ENCODE assay signal across 8 cellular contexts in genomic region chr2:179107737-179108136, GRCh38. TPM values are rescaled to one million over a fixed set of nuclear protein-coding genes. Genes with fewer than 3 reads are reported as not detected.
DNase-seq lines count a peak whose midpoint lies in the region; ATAC-seq, FAIRE-seq and TF ChIP-seq lines count a peak whose summit lies in the region.

No MANE protein-coding gene starts in this region.

- FAIRE-seq in astrocyte (lab: Jason Lieb, UNC): no peak

- H3K4me1 Mint-ChIP-seq in astrocyte (ENCODE audit: low read depth, unreplicated experiment): peaks cover 25% of the 10 kb centered on the region

- peak overlapping the region; percentile 18 for H3K4me2 ChIP-seq in astrocyte (ENCODE audit: low read length)

- H3K27me3 ChIP-seq in astrocyte (ENCODE audit: insufficient read depth, low read length): no peaks in the 10 kb centered on the region

- peaks cover 3% of the 10 kb centered on the region for H3K36me3 Mint-ChIP-seq in astrocyte (ENCODE audit: low read depth, unreplicated experiment)

- H3K4me3 Mint-ChIP-seq in astrocyte (ENCODE audit: unreplicated experiment): no peak overlapping the region

- no peaks in the 10 kb centered on the region for H4K20me1 ChIP-seq in astrocyte (ENCODE audit: insufficient read depth, low read length)

- DNase-seq in activated CD4-positive, CD25-positive, alpha-beta regulatory T cell (lab: John Stamatoyannopoulos, UW): no peak
- DNase-seq in astrocyte (ENCODE audit: low read depth): peak; percentile 3
- peak; percentile 73 for DNase-seq in skeletal muscle cell (ENCODE audit: low read depth)
- DNase-seq in NCI-H446 (lab: John Stamatoyannopoulos, UW): no peak

- H3K36me3 ChIP-seq in astrocyte (ENCODE audit: insufficient read depth, low read length): peaks cover 9% of the 10 kb centered on the region

- H3K9ac ChIP-seq in astrocyte (ENCODE audit: low read length): no peak overlapping the region

- no peak overlapping the region for H3K4me3 ChIP-seq in astrocyte (ENCODE audit: insufficient read depth, low read depth, low read length)
- no peak overlapping the region for H3K4me3 ChIP-seq in skeletal muscle cell (ENCODE audit: low read depth, low read length)

- peaks cover 22% of the 10 kb centered on the region for H3K4me1 ChIP-seq in astrocyte (ENCODE audit: insufficient read depth, low read length)

- H3K27me3 Mint-ChIP-seq in astrocyte (ENCODE audit: low read depth, unreplicated experiment): no peaks in the 10 kb centered on the region

- ATAC-seq in activated CD4-positive, CD25-positive, alpha-beta regulatory T cell treated with anti-CD3 and anti-CD28 coated beads, Interleukin-2, amount 50 U/mL, for 24 hours: peak; percentile 58 to 61
- ATAC-seq in HG03354 (IDR thresholded peaks at IDR 0.05; ENCODE audit: poor library complexity, severe bottlenecking, unreplicated experiment): peak; percentile 38
- ATAC-seq in HG02571 (IDR thresholded peaks at IDR 0.05; ENCODE audit: unreplicated experiment): no peak
- ATAC-seq in GM19455 (IDR thresholded peaks at IDR 0.05; ENCODE audit: unreplicated experiment): no peak

- H2AFZ ChIP-seq in astrocyte (ENCODE audit: low read depth, low read length): no peak overlapping the region

- H3K9me3 ChIP-seq in astrocyte (ENCODE audit: insufficient read depth, low read depth, low read length): no peaks in the 10 kb centered on the region

- no peaks in the 10 kb centered on the region for H3K9me3 Mint-ChIP-seq in astrocyte (ENCODE audit: unreplicated experiment)

- no peaks in the 10 kb centered on the region for H3K79me2 ChIP-seq in astrocyte (ENCODE audit: insufficient read depth, low read length)

- TF ChIP-seq CTCF in astrocyte (IDR thresholded peaks at IDR 0.05; ENCODE audit: insufficient read depth, low read depth, low read length): no peak

- H3K27ac ChIP-seq in astrocyte (ENCODE audit: low read depth, low read length): no peak overlapping the region

- peak overlapping the region; percentile 8 for H3K27ac Mint-ChIP-seq in astrocyte (ENCODE audit: unreplicated experiment)

RNA-seq across cellular contexts. Expression of gene CCDC141, which starts 57.8 kb away (rescaled TPM):
- 0.18 TPM in 1 of 2 replicates, not detected in the other for total RNA-seq in astrocyte

Comparison
In these comparisons a context has a peak if more than half of its experiments do, and no peak if none do; other contexts are left out.
1. ATAC-seq: peak in activated CD4-positive, CD25-positive, alpha-beta regulatory T cell treated with anti-CD3 and anti-CD28 coated beads, Interleukin-2, amount 50 U/mL, for 24 hours (2 of 2) and HG03354 (single experiment); none in HG02571 (single experiment) and GM19455 (single experiment).
2. DNase-seq: peak in astrocyte (single experiment) and skeletal muscle cell (single experiment); none in activated CD4-positive, CD25-positive, alpha-beta regulatory T cell (0 of 4) and NCI-H446 (0 of 2).